2 cellular contexts compared by ENCODE assay signal in genomic region chr11:100221791-100222190, GRCh38.
TF ChIP-seq lines count a peak whose summit lies in the region.

No MANE protein-coding gene starts in this region.

TF ChIP-seq in GM23338, 12 proteins besides CTCF, POLR2A, EP300 and RAD21:
- TF ChIP-seq, protein P1, sequence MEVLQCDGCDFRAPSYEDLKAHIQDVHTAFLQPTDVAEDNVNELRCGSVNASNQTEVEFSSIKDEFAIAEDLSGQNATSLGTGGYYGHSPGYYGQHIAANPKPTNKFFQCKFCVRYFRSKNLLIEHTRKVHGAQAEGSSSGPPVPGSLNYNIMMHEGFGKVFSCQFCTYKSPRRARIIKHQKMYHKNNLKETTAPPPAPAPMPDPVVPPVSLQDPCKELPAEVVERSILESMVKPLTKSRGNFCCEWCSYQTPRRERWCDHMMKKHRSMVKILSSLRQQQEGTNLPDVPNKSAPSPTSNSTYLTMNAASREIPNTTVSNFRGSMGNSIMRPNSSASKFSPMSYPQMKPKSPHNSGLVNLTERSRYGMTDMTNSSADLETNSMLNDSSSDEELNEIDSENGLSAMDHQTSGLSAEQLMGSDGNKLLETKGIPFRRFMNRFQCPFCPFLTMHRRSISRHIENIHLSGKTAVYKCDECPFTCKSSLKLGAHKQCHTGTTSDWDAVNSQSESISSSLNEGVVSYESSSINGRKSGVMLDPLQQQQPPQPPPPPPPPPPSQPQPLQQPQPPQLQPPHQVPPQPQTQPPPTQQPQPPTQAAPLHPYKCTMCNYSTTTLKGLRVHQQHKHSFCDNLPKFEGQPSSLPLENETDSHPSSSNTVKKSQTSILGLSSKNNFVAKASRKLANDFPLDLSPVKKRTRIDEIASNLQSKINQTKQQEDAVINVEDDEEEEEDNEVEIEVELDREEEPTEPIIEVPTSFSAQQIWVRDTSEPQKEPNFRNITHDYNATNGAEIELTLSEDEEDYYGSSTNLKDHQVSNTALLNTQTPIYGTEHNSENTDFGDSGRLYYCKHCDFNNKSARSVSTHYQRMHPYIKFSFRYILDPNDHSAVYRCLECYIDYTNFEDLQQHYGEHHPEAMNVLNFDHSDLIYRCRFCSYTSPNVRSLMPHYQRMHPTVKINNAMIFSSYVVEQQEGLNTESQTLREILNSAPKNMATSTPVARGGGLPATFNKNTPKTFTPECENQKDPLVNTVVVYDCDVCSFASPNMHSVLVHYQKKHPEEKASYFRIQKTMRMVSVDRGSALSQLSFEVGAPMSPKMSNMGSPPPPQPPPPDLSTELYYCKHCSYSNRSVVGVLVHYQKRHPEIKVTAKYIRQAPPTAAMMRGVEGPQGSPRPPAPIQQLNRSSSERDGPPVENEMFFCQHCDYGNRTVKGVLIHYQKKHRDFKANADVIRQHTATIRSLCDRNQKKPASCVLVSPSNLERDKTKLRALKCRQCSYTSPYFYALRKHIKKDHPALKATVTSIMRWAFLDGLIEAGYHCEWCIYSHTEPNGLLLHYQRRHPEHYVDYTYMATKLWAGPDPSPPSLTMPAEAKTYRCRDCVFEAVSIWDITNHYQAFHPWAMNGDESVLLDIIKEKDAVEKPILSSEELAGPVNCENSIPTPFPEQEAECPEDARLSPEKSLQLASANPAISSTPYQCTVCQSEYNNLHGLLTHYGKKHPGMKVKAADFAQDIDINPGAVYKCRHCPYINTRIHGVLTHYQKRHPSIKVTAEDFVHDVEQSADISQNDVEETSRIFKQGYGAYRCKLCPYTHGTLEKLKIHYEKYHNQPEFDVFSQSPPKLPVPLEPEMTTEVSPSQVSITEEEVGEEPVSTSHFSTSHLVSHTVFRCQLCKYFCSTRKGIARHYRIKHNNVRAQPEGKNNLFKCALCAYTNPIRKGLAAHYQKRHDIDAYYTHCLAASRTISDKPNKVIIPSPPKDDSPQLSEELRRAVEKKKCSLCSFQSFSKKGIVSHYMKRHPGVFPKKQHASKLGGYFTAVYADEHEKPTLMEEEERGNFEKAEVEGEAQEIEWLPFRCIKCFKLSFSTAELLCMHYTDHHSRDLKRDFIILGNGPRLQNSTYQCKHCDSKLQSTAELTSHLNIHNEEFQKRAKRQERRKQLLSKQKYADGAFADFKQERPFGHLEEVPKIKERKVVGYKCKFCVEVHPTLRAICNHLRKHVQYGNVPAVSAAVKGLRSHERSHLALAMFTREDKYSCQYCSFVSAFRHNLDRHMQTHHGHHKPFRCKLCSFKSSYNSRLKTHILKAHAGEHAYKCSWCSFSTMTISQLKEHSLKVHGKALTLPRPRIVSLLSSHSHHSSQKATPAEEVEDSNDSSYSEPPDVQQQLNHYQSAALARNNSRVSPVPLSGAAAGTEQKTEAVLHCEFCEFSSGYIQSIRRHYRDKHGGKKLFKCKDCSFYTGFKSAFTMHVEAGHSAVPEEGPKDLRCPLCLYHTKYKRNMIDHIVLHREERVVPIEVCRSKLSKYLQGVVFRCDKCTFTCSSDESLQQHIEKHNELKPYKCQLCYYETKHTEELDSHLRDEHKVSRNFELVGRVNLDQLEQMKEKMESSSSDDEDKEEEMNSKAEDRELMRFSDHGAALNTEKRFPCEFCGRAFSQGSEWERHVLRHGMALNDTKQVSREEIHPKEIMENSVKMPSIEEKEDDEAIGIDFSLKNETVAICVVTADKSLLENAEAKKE (CRISPR knock-in tag; IDR thresholded peaks at IDR 0.05), result no peak
- TF ChIP-seq STAT1 (IDR thresholded peaks at IDR 0.05; ENCODE audit: unreplicated experiment), result no peak
- TF ChIP-seq CREB1 (CRISPR knock-in tag; IDR thresholded peaks at IDR 0.05; ENCODE audit: low read depth), result no peak
- TF ChIP-seq, protein P2, sequence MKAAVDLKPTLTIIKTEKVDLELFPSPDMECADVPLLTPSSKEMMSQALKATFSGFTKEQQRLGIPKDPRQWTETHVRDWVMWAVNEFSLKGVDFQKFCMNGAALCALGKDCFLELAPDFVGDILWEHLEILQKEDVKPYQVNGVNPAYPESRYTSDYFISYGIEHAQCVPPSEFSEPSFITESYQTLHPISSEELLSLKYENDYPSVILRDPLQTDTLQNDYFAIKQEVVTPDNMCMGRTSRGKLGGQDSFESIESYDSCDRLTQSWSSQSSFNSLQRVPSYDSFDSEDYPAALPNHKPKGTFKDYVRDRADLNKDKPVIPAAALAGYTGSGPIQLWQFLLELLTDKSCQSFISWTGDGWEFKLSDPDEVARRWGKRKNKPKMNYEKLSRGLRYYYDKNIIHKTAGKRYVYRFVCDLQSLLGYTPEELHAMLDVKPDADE (IDR thresholded peaks at IDR 0.05), result no peak
- no peak for TF ChIP-seq NANOG (IDR thresholded peaks at IDR 0.05; ENCODE audit: borderline replicate concordance)
- TF ChIP-seq POLR2AphosphoS5 (IDR thresholded peaks at IDR 0.05; ENCODE audit: low read depth), result no peak
- no peak for TF ChIP-seq EZH2phosphoT487 (IDR thresholded peaks at IDR 0.05; ENCODE audit: unreplicated experiment)
- no peak for TF ChIP-seq REST (IDR thresholded peaks at IDR 0.05; ENCODE audit: unreplicated experiment)

TF ChIP-seq in WTC11, 78 proteins besides CTCF, POLR2A, EP300 and RAD21 (continued from another document):
- TF ChIP-seq E2F5 (CRISPR knock-in tag; IDR thresholded peaks at IDR 0.05), result no peak
- no peak for TF ChIP-seq ELF4 (CRISPR knock-in tag; IDR thresholded peaks at IDR 0.05; ENCODE audit: low read depth)
- TF ChIP-seq CBFB (CRISPR knock-in tag; IDR thresholded peaks at IDR 0.05; ENCODE audit: low read depth), result no peak
- TF ChIP-seq ZNF317 (CRISPR knock-in tag; IDR thresholded peaks at IDR 0.05; ENCODE audit: borderline replicate concordance, low read depth), result no peak
- no peak for TF ChIP-seq ZSCAN18 (CRISPR knock-in tag; IDR thresholded peaks at IDR 0.05)
- TF ChIP-seq, protein P3, sequence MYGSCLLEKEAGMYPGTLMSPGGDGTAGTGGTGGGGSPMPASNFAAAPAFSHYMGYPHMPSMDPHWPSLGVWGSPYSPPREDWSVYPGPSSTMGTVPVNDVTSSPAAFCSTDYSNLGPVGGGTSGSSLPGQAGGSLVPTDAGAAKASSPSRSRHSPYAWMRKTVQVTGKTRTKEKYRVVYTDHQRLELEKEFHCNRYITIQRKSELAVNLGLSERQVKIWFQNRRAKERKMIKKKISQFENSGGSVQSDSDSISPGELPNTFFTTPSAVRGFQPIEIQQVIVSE (CRISPR knock-in tag; IDR thresholded peaks at IDR 0.05; ENCODE audit: borderline replicate concordance), result no peak
- no peak for TF ChIP-seq ZBTB21 (CRISPR knock-in tag; IDR thresholded peaks at IDR 0.05; ENCODE audit: borderline replicate concordance)
- no peak for TF ChIP-seq TP53 (CRISPR knock-in tag; IDR thresholded peaks at IDR 0.05)
- no peak for TF ChIP-seq TCF7 (CRISPR knock-in tag; IDR thresholded peaks at IDR 0.05; ENCODE audit: low read depth)
- TF ChIP-seq RELA (CRISPR knock-in tag; IDR thresholded peaks at IDR 0.05; ENCODE audit: borderline replicate concordance), result no peak
- no peak for TF ChIP-seq NR1H2 (CRISPR knock-in tag; IDR thresholded peaks at IDR 0.05)
- TF ChIP-seq, protein P4, sequence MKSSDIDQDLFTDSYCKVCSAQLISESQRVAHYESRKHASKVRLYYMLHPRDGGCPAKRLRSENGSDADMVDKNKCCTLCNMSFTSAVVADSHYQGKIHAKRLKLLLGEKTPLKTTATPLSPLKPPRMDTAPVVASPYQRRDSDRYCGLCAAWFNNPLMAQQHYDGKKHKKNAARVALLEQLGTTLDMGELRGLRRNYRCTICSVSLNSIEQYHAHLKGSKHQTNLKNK (CRISPR knock-in tag; IDR thresholded peaks at IDR 0.05), result no peak
- no peak for TF ChIP-seq ESRRA (CRISPR knock-in tag; IDR thresholded peaks at IDR 0.05; ENCODE audit: borderline replicate concordance)
